In genomic region chr21:42925114-42925907, GRCh38 we compare ENCODE assay signal across 13 cellular contexts. TPM values are rescaled to one million over a fixed set of nuclear protein-coding genes. Genes with fewer than 3 reads are reported as not detected.
DNase-seq lines count a peak whose midpoint lies in the region; ATAC-seq and TF ChIP-seq lines count a peak whose summit lies in the region.
"Had no signal": no experiment of that assay in that cellular context is flagged by ENCODE, and none has a peak within 500 bp of the region (broad histone marks: within the 10 kb centered on the region; RNA-seq: fewer than 3 reads in every experiment).

Gene ERVH48-1 (minus strand): TSS chr21:42925630. CDS start chr21:42919006, 6,624 bp downstream.

- H3K27ac Mint-ChIP-seq in Calu3 (ENCODE audit: unreplicated experiment): peak within 1 kb of the TSS; percentile 43
- H3K27ac Mint-ChIP-seq in activated naive CD4-positive, alpha-beta T cell treated with anti-CD3 and anti-CD28 coated beads, Interleukin-2, amount 50 U/mL, for 72 hours: peak within 1 kb of the TSS; percentile 87 to 91

- H3K36me3 ChIP-seq in HUES64 (ENCODE audit: insufficient read depth, low read length) (no peaks in the 10 kb centered on the region; the same call in 1 of the 2 replicates), mesodermal cell (ENCODE audit: control insufficient read depth, insufficient read depth, low read length) (peaks cover 5% of the 10 kb centered on the region)
- H3K36me3 ChIP-seq: MG63 had no signal

- H3K27me3 Mint-ChIP-seq in Calu3 (ENCODE audit: unreplicated experiment): no peaks in the 10 kb centered on the region

- WGBS in HUES64: 90% methylated on average over 29 of the region's 29 CpGs
- WGBS in mesodermal cell (ENCODE audit: insufficient coverage in 2 of 2), 2 experiments: 88 to 92% methylated on average over 27 to 28 of the region's 29 CpGs

- intact Hi-C loops in Calu3 (cut with micrococcal nuclease; ENCODE audit: unreplicated experiment): no loop called here

- no TSS peak for BruUV-seq in Calu3 (replicated peaks; lab: Mats Ljungman, UMichigan)

- H3K4me1 ChIP-seq in HUES64 (ENCODE audit: insufficient read depth, low read length): peaks cover 18% of the 10 kb centered on the region
- peaks cover 20% of the 10 kb centered on the region for H3K4me1 ChIP-seq in mesodermal cell (ENCODE audit: control insufficient read depth, insufficient read depth, low read length, poor library complexity, severe bottlenecking)
- H3K4me1 ChIP-seq: parathyroid adenoma had no signal

- CTCF ChIA-PET in Calu3 (lab: Charles Lee): interaction anchor here (0.9 kb wide), 1 partner anchor 13 kb away, joined by 5 read pairs; no protein-coding TSS in a partner anchor

- peaks cover 15% of the 10 kb centered on the region for H3K4me1 Mint-ChIP-seq in Calu3 (ENCODE audit: low read depth, unreplicated experiment)

- DNase-seq in Calu3 (no peak), DMS53 treated with DMSO at 0.1 percent for 48 hours (lab: John Stamatoyannopoulos, UW; ENCODE audit: unreplicated experiment) (no peak), ACHN (no peak)
- DNase-seq in activated naive CD4-positive, alpha-beta T cell treated with anti-CD3 and anti-CD28 coated beads, Interleukin-2, amount 50 U/mL, for 72 hours (ENCODE audit: low spot score in 2 of 2): no peak
- DNase-seq: DMS79, erythroblast, kidney, MG63 had no signal

- ATAC-seq in activated naive CD4-positive, alpha-beta T cell treated with anti-CD3 and anti-CD28 coated beads, Interleukin-2, amount 50 U/mL, for 72 hours: peak; percentile 13 to 25
- no peak for ATAC-seq in HG02938 (IDR thresholded peaks at IDR 0.05; ENCODE audit: unreplicated experiment)

- H3K9ac ChIP-seq in HUES64 (ENCODE audit: low read depth, low read length): peak within 1 kb of the TSS; percentile 58
- H3K9ac ChIP-seq: parathyroid adenoma had no signal

- no peak within 1 kb of the TSS for H3K4me3 Mint-ChIP-seq in Calu3 (ENCODE audit: low read depth, unreplicated experiment)

- H3K4me3 ChIP-seq in HUES64 (ENCODE audit: low read length) (peak within 1 kb of the TSS; percentile 9; the same call in 1 of the 2 replicates), mesodermal cell (ENCODE audit: extremely low read depth, insufficient read depth, low read length, poor library complexity, severe bottlenecking) (peak within 1 kb of the TSS; percentile 30)
- H3K4me3 ChIP-seq: MG63 had no signal

- no peaks in the 10 kb centered on the region for H3K27me3 ChIP-seq in HUES64 (ENCODE audit: insufficient read depth, low read length)
- H3K27me3 ChIP-seq: MG63 had no signal

- H3K9me3 ChIP-seq in HUES64 (ENCODE audit: insufficient read depth, low read depth, low read length) (no peaks in the 10 kb centered on the region), mesodermal cell (ENCODE audit: control insufficient read depth, low read length) (no peaks in the 10 kb centered on the region)
- H3K9me3 ChIP-seq: MG63 had no signal

- H3K27ac ChIP-seq in HUES64 (ENCODE audit: low read depth, low read length): peak within 1 kb of the TSS; percentile 54
- peak within 1 kb of the TSS; percentile 79 for H3K27ac ChIP-seq in mesodermal cell (ENCODE audit: low read depth, low read length, severe bottlenecking)
- H3K27ac ChIP-seq: parathyroid adenoma had no signal

- H3K36me3 Mint-ChIP-seq in Calu3 (ENCODE audit: insufficient read depth, unreplicated experiment): no peaks in the 10 kb centered on the region
- H3K36me3 Mint-ChIP-seq in activated naive CD4-positive, alpha-beta T cell treated with anti-CD3 and anti-CD28 coated beads, Interleukin-2, amount 50 U/mL, for 72 hours: no peaks in the 10 kb centered on the region

- in situ Hi-C loops in ACHN (cut with HindIII; ENCODE audit: low pct_ligation_motif_present, low pct_unique_long_range_greater_than_20kb, low sequenced_read_pairs): no loop called here

- no peaks in the 10 kb centered on the region for H3K9me3 Mint-ChIP-seq in Calu3 (ENCODE audit: low read depth, unreplicated experiment)
- no peaks in the 10 kb centered on the region for H3K9me3 Mint-ChIP-seq in activated naive CD4-positive, alpha-beta T cell treated with anti-CD3 and anti-CD28 coated beads, Interleukin-2, amount 50 U/mL, for 72 hours

- no peak for TF ChIP-seq CTCF in Calu3 (IDR thresholded peaks at IDR 0.05; ENCODE audit: unreplicated experiment)

RNA-seq across cellular contexts. Expression of gene ERVH48-1, which starts in this region (rescaled TPM):
- total RNA-seq in Calu3 (2022): not detected in 2 replicates
- polyA plus RNA-seq in HUES64 (2013, experiment 1 of 2): 6.1 TPM
- 11.4 TPM for polyA plus RNA-seq in HUES64 (2013, experiment 2 of 2)
- total RNA-seq in activated naive CD4-positive, alpha-beta T cell treated with anti-CD3 and anti-CD28 coated beads, Interleukin-2, amount 50 U/mL, for 72 hours: 1 to 10 TPM in 1 of 2 donors, under 1 TPM in 1; 0.18 to 2.7 TPM
- 34.9 TPM for polyA plus RNA-seq in mesodermal cell (2013, experiment 1 of 2)
- 42.0 TPM for polyA plus RNA-seq in mesodermal cell (2013, experiment 2 of 2)
- total RNA-seq: kidney, ureter had no signal
